In genomic region chrX:144293229-144293628, GRCh38 we compare ENCODE assay signal across 28 cellular contexts.
A peak's percentile ranks its signal among the peaks of the same experiment; 100 is the strongest.
DNase-seq lines count a peak whose midpoint lies in the region; ATAC-seq, FAIRE-seq and TF ChIP-seq lines count a peak whose summit lies in the region.
"Had no signal": no experiment of that assay in that cellular context is flagged by ENCODE, and none has a peak within 500 bp of the region (broad histone marks: within the 10 kb centered on the region; RNA-seq: fewer than 3 reads in every experiment).

No MANE protein-coding gene starts in this region.

- no peaks in the 10 kb centered on the region for H3K79me2 ChIP-seq in PC-3 (ENCODE audit: low read length)

- POLR2A ChIA-PET in MCF 10A (lab: Yijun Ruan, JAX) = no interaction called here
- POLR2A ChIA-PET in PC-3 (lab: Charles Lee; ENCODE audit: unreplicated experiment) = no interaction called here

- H3K27me3 ChIP-seq in breast epithelium (peaks cover 0 to 2% of the 10 kb centered on the region in 2 donors), PC-3 (ENCODE audit: low read length) (no peaks in the 10 kb centered on the region), bronchial epithelial cell (ENCODE audit: control insufficient read depth, insufficient read depth, low read length) (no peaks in the 10 kb centered on the region)
- H3K27me3 ChIP-seq: BE2C had no signal

- H3F3A ChIP-seq in PC-3 (ENCODE audit: low read length, unreplicated experiment) = no peaks in the 10 kb centered on the region

- H3K4me3 ChIP-seq in breast epithelium = no peak overlapping the region
- H3K4me3 ChIP-seq in PC-3 (ENCODE audit: low read length) = no peak overlapping the region
- H3K4me3 ChIP-seq in bronchial epithelial cell (ENCODE audit: low read depth, low read length) = no peak overlapping the region
- H3K4me3 ChIP-seq in skeletal muscle cell (ENCODE audit: low read depth, low read length) = no peak overlapping the region
- H3K4me3 ChIP-seq: BLaER1 treated with 17β-estradiol and CSF1 and Interleukin-3, amounts not matched to agents 10 nM and 100 nM; GM23248 had no signal

- no peaks in the 10 kb centered on the region for H3K9me2 ChIP-seq in PC-3 (replicated peaks; ENCODE audit: low read length)

- no peak overlapping the region for H3K27ac ChIP-seq in breast epithelium
- H3K27ac ChIP-seq in PC-3 (ENCODE audit: low read length) = no peak overlapping the region
- H3K27ac ChIP-seq: 22Rv1; BLaER1 treated with 17β-estradiol and CSF1 and Interleukin-3, amounts not matched to agents 10 nM and 100 nM; GM23248 had no signal

- H2AFZ ChIP-seq in PC-3 (ENCODE audit: low read length) = no peak overlapping the region
- H2AFZ ChIP-seq: GM23248 had no signal

- H4K20me1 ChIP-seq in PC-3 (ENCODE audit: low read length) = no peaks in the 10 kb centered on the region
- H4K20me1 ChIP-seq: BLaER1 treated with 17β-estradiol and CSF1 and Interleukin-3, amounts not matched to agents 10 nM and 100 nM had no signal

- CTCF ChIA-PET in MCF 10A (lab: Yijun Ruan, JAX) (no interaction called here), PC-3 (lab: Charles Lee) (no interaction called here)

- H3K9ac ChIP-seq in PC-3 (ENCODE audit: low read length) = no peak overlapping the region
- H3K9ac ChIP-seq: BLaER1 treated with 17β-estradiol and CSF1 and Interleukin-3, amounts not matched to agents 10 nM and 100 nM; GM23248 had no signal

- BruUV-seq in MCF 10A (replicated peaks; lab: Mats Ljungman, UMichigan) (no TSS peak), PC-3 (replicated peaks; lab: Mats Ljungman, UMichigan) (no TSS peak)

- peaks cover 18% of the 10 kb centered on the region for H3K9me3 Mint-ChIP-seq in MCF 10A (ENCODE audit: unreplicated experiment)

- H3K9me3 ChIP-seq in breast epithelium = peaks cover 6 to 11% of the 10 kb centered on the region in 2 donors
- H3K9me3 ChIP-seq in PC-3 (ENCODE audit: low read length) = no peaks in the 10 kb centered on the region
- H3K9me3 ChIP-seq: BE2C had no signal

- H3K4me1 Mint-ChIP-seq in MCF 10A (ENCODE audit: insufficient read depth, unreplicated experiment) = peaks cover 10% of the 10 kb centered on the region
- H3K4me1 Mint-ChIP-seq: CD14-positive monocyte; CD8-positive, alpha-beta memory T cell had no signal

- ATAC-seq in PC-3 (peak; percentile 37; the same call in 1 of the 2 replicates), GM18873 (IDR thresholded peaks at IDR 0.05; ENCODE audit: low FRiP score, unreplicated experiment) (no peak)
- no peak for ATAC-seq in stimulated activated naive CD8-positive, alpha-beta T cell treated with anti-CD3 and anti-CD28 coated beads, Interleukin-15, Interleukin-2, amounts not matched to agents 100 U/mL and 50 U/mL, for 24 hours

- no peaks in the 10 kb centered on the region for H3K36me3 Mint-ChIP-seq in MCF 10A (ENCODE audit: insufficient read depth, unreplicated experiment)
- H3K36me3 Mint-ChIP-seq: CD14-positive monocyte; CD8-positive, alpha-beta memory T cell had no signal

- no peak overlapping the region for H3K4me2 ChIP-seq in PC-3 (ENCODE audit: low read length)
- H3K4me2 ChIP-seq: BLaER1 treated with 17β-estradiol and CSF1 and Interleukin-3, amounts not matched to agents 10 nM and 100 nM had no signal

- TF ChIP-seq CTCF in MCF 10A (IDR thresholded peaks at IDR 0.05; ENCODE audit: unreplicated experiment) (no peak), breast epithelium (IDR thresholded peaks at IDR 0.05) (no peak), PC-3 (conservative IDR thresholded peaks at IDR 0.05; ENCODE audit: low read depth, low read length) (no peak), bronchial epithelial cell (IDR thresholded peaks at IDR 0.05; ENCODE audit: insufficient read depth, low read length, severe bottlenecking) (no peak)

- DNase-seq in MCF 10A (ENCODE audit: unreplicated experiment) = peak; percentile 30
- no peak for DNase-seq in breast epithelium (ENCODE audit: low spot score in 2 of 2)
- DNase-seq in PC-3 = peak; percentile 54
- DNase-seq in bronchial epithelial cell (ENCODE audit: low read depth) = no peak
- DNase-seq in skeletal muscle cell (ENCODE audit: low read depth) = peak; percentile 40
- DNase-seq in stimulated activated CD4-positive, alpha-beta T cell treated with anti-CD3 and anti-CD28 coated beads, Interleukin-4, amount 100 ng/mL, for 24 hours = no peak
- no peak for DNase-seq in stimulated activated naive CD8-positive, alpha-beta T cell treated with anti-CD3 and anti-CD28 coated beads, Interleukin-15, Interleukin-2, amounts not matched to agents 100 U/mL and 50 U/mL, for 24 hours
- DNase-seq: AML-193; BE2C; CD4-positive, alpha-beta T cell; CD8-positive, alpha-beta memory T cell; DMS 273 treated with DMSO at 0.1 percent for 48 hours; DMS79; EL; GF-D8; GM23248; H7; HCEC 1CT had no signal

- peak; percentile 58 for FAIRE-seq in bronchial epithelial cell (lab: Jason Lieb, UNC)
- FAIRE-seq: A204.1, D721Med, GM12891, GM18507, GM19239, H1 had no signal

- H3K36me3 ChIP-seq in breast epithelium (no peaks in the 10 kb centered on the region), PC-3 (ENCODE audit: low read depth, low read length) (no peaks in the 10 kb centered on the region), bronchial epithelial cell (ENCODE audit: control insufficient read depth, insufficient read depth, low read length) (no peaks in the 10 kb centered on the region)
- H3K36me3 ChIP-seq: BE2C; BLaER1 treated with 17β-estradiol and CSF1 and Interleukin-3, amounts not matched to agents 10 nM and 100 nM had no signal

- intact Hi-C loops in MCF 10A (cut with micrococcal nuclease) (no loop called here), breast epithelium (cut with DNase I; ENCODE audit: low total_unique reads) (no loop called here), PC-3 (cut with micrococcal nuclease) (no loop called here)

- no peaks in the 10 kb centered on the region for H3K4me1 ChIP-seq in breast epithelium
- peaks cover 8% of the 10 kb centered on the region for H3K4me1 ChIP-seq in PC-3 (ENCODE audit: insufficient read depth, low read length)
- H3K4me1 ChIP-seq: BE2C; BLaER1 treated with 17β-estradiol and CSF1 and Interleukin-3, amounts not matched to agents 10 nM and 100 nM had no signal

- no peak for TF ChIP-seq POLR2A in breast epithelium (IDR thresholded peaks at IDR 0.05)

- H3K27ac Mint-ChIP-seq in MCF 10A (ENCODE audit: low read depth, unreplicated experiment) = no peak overlapping the region
- H3K27ac Mint-ChIP-seq: CD14-positive monocyte; CD4-positive, alpha-beta T cell; CD8-positive, alpha-beta memory T cell had no signal

- H3K4me3 Mint-ChIP-seq in MCF 10A (ENCODE audit: unreplicated experiment) = no peak overlapping the region
- H3K4me3 Mint-ChIP-seq: CD14-positive monocyte; CD4-positive, alpha-beta T cell; CD8-positive, alpha-beta memory T cell had no signal

- no peaks in the 10 kb centered on the region for H3K27me3 Mint-ChIP-seq in MCF 10A (ENCODE audit: insufficient read depth, unreplicated experiment)
- H3K27me3 Mint-ChIP-seq: CD4-positive, alpha-beta T cell; CD8-positive, alpha-beta memory T cell had no signal

Comparison
In these comparisons a context has a peak if more than half of its experiments do, and no peak if none do; other contexts are left out.
1. DNase-seq: peak in MCF 10A (single experiment), PC-3 (single experiment) and skeletal muscle cell (single experiment); none in breast epithelium (0 of 2), bronchial epithelial cell (single experiment), stimulated activated CD4-positive, alpha-beta T cell treated with anti-CD3 and anti-CD28 coated beads, Interleukin-4, amount 100 ng/mL, for 24 hours (single experiment) and stimulated activated naive CD8-positive, alpha-beta T cell treated with anti-CD3 and anti-CD28 coated beads, Interleukin-15, Interleukin-2, amounts not matched to agents 100 U/mL and 50 U/mL, for 24 hours (single experiment).